In the genomic region with DNA sequence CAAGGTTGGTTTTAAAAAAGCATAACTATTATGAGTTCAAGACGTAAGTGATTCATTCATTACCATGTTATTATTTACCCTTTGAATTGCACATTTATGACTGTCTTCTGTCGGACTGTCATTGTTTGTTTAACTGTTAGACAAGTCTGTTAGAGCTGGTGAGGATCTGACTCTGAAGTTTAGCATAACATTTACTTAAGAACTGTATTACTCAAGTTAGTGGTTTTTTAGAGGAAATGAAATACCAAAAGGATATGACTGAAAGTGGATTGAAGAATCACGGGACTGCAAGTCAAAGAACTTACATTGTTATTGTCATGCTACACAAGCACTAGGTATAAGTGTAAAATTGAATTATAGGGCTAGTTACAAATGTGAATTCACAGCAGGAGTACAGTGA, we compare ENCODE assay signal across 8 cellular contexts. TPM values are rescaled to one million over a fixed set of nuclear protein-coding genes. Genes with fewer than 3 reads are reported as not detected.
DNase-seq lines count a peak whose midpoint lies in the region; ATAC-seq and TF ChIP-seq lines count a peak whose summit lies in the region.

No MANE protein-coding gene starts in this region.

- H3K4me2 ChIP-seq in Karpas-422 (ENCODE audit: low read depth, low read length, poor library complexity, severe bottlenecking) = peak overlapping the region; percentile 85

- DNase-seq in GF-D8 (lab: John Stamatoyannopoulos, UW) = peak; percentile 88
- DNase-seq in Karpas-422 = no peak
- DNase-seq in cardiac fibroblast (ENCODE audit: low read depth in 2 of 2) = peak; percentile 72 to 98
- DNase-seq in skeletal muscle cell (ENCODE audit: low read depth) = peak; percentile 72
- DNase-seq in HuH-7.5 (ENCODE audit: low spot score) = no peak
- DNase-seq in occipital lobe (lab: John Stamatoyannopoulos, UW) = no peak
- DNase-seq in activated CD4-positive, alpha-beta T cell treated with anti-CD3 and anti-CD28 coated beads for 4 hours = no peak

- no peaks in the 10 kb centered on the region for H3K27me3 ChIP-seq in Karpas-422 (ENCODE audit: low read length)

- no peaks in the 10 kb centered on the region; the same call in 1 of the 2 replicates for H4K20me1 ChIP-seq in Karpas-422 (ENCODE audit: insufficient read depth, low read depth, low read length)

- H3K9ac ChIP-seq in Karpas-422 (ENCODE audit: low read length) = no peak overlapping the region

- TF ChIP-seq CTCF in cardiac fibroblast (IDR thresholded peaks at IDR 0.05; ENCODE audit: low read depth, low read length) = no peak

- ATAC-seq in GM21737 (IDR thresholded peaks at IDR 0.05; ENCODE audit: unreplicated experiment) = peak; percentile 36

- no peak overlapping the region for H2AFZ ChIP-seq in Karpas-422 (ENCODE audit: low read length)

- H3K4me1 ChIP-seq in Karpas-422 (ENCODE audit: low read length) = peaks cover 42% of the 10 kb centered on the region

- H3K4me3 ChIP-seq in Karpas-422 (ENCODE audit: low read length) (0 out of 2 replicates have a peak overlapping the region, but pooled peaks have one; percentile 96), cardiac fibroblast (replicated peaks in 1 of 2; ENCODE audit: low read depth in 2 of 2, low read length in 2 of 2) (no peak overlapping the region), skeletal muscle cell (ENCODE audit: low read depth, low read length) (no peak overlapping the region)

- H3K79me2 ChIP-seq in Karpas-422 (ENCODE audit: low read length) = peaks cover 65% of the 10 kb centered on the region

- no peaks in the 10 kb centered on the region for H3K9me2 ChIP-seq in Karpas-422 (replicated peaks; ENCODE audit: insufficient read depth, low read length)

- H3K36me3 ChIP-seq in Karpas-422 (ENCODE audit: insufficient read depth, low read length) = no peaks in the 10 kb centered on the region

- no peaks in the 10 kb centered on the region for H3K9me3 ChIP-seq in Karpas-422 (ENCODE audit: low read length)

- no peak overlapping the region for H3K27ac ChIP-seq in Karpas-422 (ENCODE audit: low read length)

RNA-seq across cellular contexts. Expression of gene CSGALNACT2, which starts 2.2 kb away (rescaled TPM):
- 8.3 and 9.2 TPM in 2 replicates for total RNA-seq in Karpas-422 (2014; rRNA removed; shearing (Covaris generic); ENCODE audit: low replicate concordance)
- total RNA-seq in occipital lobe = 68.3 TPM

Comparison
In these comparisons a context has a peak if more than half of its experiments do, and no peak if none do; other contexts are left out.
1. DNase-seq: peak in GF-D8 (single experiment), cardiac fibroblast (2 of 2) and skeletal muscle cell (single experiment); none in Karpas-422 (single experiment), HuH-7.5 (single experiment), occipital lobe (single experiment) and activated CD4-positive, alpha-beta T cell treated with anti-CD3 and anti-CD28 coated beads for 4 hours (0 of 2).